In genomic region chr17:66691644-66692500, GRCh38 we compare ENCODE assay signal across 1 cellular context.
TF ChIP-seq lines count a peak whose summit lies in the region.

No MANE protein-coding gene starts in this region.

TF ChIP-seq in GM12878, 131 proteins besides CTCF, POLR2A, EP300 and RAD21 (continued from another document):
- no peak for TF ChIP-seq ZBTB40 (IDR thresholded peaks at IDR 0.05; ENCODE audit: borderline replicate concordance)
